Comparison of ENCODE assay signal across 8 cellular contexts in genomic region chr20:16573011-16573965, GRCh38. TPM values are rescaled to one million over a fixed set of nuclear protein-coding genes. Genes with fewer than 3 reads are reported as not detected.
DNase-seq lines count a peak whose midpoint lies in the region; ATAC-seq, FAIRE-seq and TF ChIP-seq lines count a peak whose summit lies in the region.

TSS of gene KIF16B (minus strand) at chr20:16573448. CDS start at chr20:16573275, 173 bp downstream.

- no peak for TF ChIP-seq CTCF in left ventricle myocardium inferior (IDR thresholded peaks at IDR 0.05; ENCODE audit: borderline replicate concordance)
- no peak for TF ChIP-seq CTCF in psoas muscle (IDR thresholded peaks at IDR 0.05)

- H3K4me3 ChIP-seq in left ventricle myocardium inferior (peak within 1 kb of the TSS; percentile 98), psoas muscle (peak within 1 kb of the TSS; percentile 89)

- H3K27ac ChIP-seq in left ventricle myocardium inferior (replicated peaks) (peak within 1 kb of the TSS; percentile 85), psoas muscle (peak within 1 kb of the TSS; percentile 85)

- DNase-seq in GM12891 (ENCODE audit: insufficient read length, low spot score): peak; percentile 57
- peak; percentile 80 to 95 (median 94) for DNase-seq in NCI-H1417 (lab: John Stamatoyannopoulos, UW)
- DNase-seq in T-helper 1 cell: peak; percentile 66 to 83 (median 70)
- peak in 55 of 56 donors; percentile 28 to 94 (median 81) for DNase-seq in amygdala (lab: John Stamatoyannopoulos, UW)
- peak; percentile 93 for DNase-seq in left ventricle myocardium inferior
- peak; percentile 92 to 95 for DNase-seq in psoas muscle
- peak; percentile 94 for DNase-seq in ureter (ENCODE audit: low spot score)

- peak; percentile 92 for FAIRE-seq in GM12891 (lab: Jason Lieb, UNC)

- no peaks in the 10 kb centered on the region for H3K36me3 ChIP-seq in left ventricle myocardium inferior
- H3K36me3 ChIP-seq in psoas muscle (ENCODE audit: insufficient read depth in 1 of 2, low read depth in 1 of 2): no peaks in the 10 kb centered on the region

- no peaks in the 10 kb centered on the region for H3K27me3 ChIP-seq in left ventricle myocardium inferior (ENCODE audit: low read depth)
- no peaks in the 10 kb centered on the region for H3K27me3 ChIP-seq in psoas muscle (ENCODE audit: insufficient read depth in 3 of 3, low read length in 2 of 3)

- 8 to 9% (median 9%) methylated on average over 56 to 65 of the region's 65 CpGs for WGBS in psoas muscle, 3 donors

- no peaks in the 10 kb centered on the region for H3K9me3 ChIP-seq in left ventricle myocardium inferior (replicated peaks)
- H3K9me3 ChIP-seq in psoas muscle: no peaks in the 10 kb centered on the region

- TF ChIP-seq POLR2A in GM12891 (IDR thresholded peaks at IDR 0.05; ENCODE audit: low read depth, low read length): no peak

- ATAC-seq in HG02759 (IDR thresholded peaks at IDR 0.05; ENCODE audit: unreplicated experiment): peak; percentile 83
- peak; percentile 93 to 96 (median 94) for ATAC-seq in psoas muscle

- peaks cover 52% of the 10 kb centered on the region for H3K4me1 ChIP-seq in left ventricle myocardium inferior
- peaks cover 12% of the 10 kb centered on the region for H3K4me1 ChIP-seq in psoas muscle

- intact Hi-C loops in left ventricle myocardium inferior (cut with micrococcal nuclease) (no loop called here), psoas muscle (cut with DNase I) (loop anchor here (5.0 kb wide), 2 partner anchors 36 to 46 kb away; no protein-coding TSS in a partner anchor)

TF ChIP-seq in GM12891, 5 proteins besides CTCF, POLR2A, EP300 and RAD21:
- peak; percentile 6; the same call in 1 of the 2 replicates for TF ChIP-seq SPI1 (IDR thresholded peaks at IDR 0.05; ENCODE audit: low read depth, low read length)
- TF ChIP-seq TAF1 (IDR thresholded peaks at IDR 0.05; ENCODE audit: low read depth, low read length): no peak

RNA-seq across cellular contexts. Expression of gene KIF16B, which starts in this region (rescaled TPM):
- polyA plus RNA-seq in GM12891 (2012; ENCODE audit: low read depth, missing spikeins): 1.7 TPM
- total RNA-seq in left ventricle myocardium inferior (16.4 TPM), psoas muscle (10 to 100 TPM; 18.9 to 27.7 (median 23.9) TPM), ureter (30.4 TPM)
- polyA plus RNA-seq in psoas muscle: 10 to 100 TPM; 18.1 to 30.6 (median 24.1) TPM

Comparison
In these comparisons a context has a peak if more than half of its experiments do, and no peak if none do; other contexts are left out.
1. Peak in every context shown above with its lines: DNase-seq, ATAC-seq, H3K4me3 ChIP-seq and H3K27ac ChIP-seq.